ENCODE assay signal across 3 cellular contexts in genomic region chr4:108324450-108324849, GRCh38.
"Had no signal": no experiment of that assay in that cellular context is flagged by ENCODE, and none has a peak within 500 bp of the region (broad histone marks: within the 10 kb centered on the region; RNA-seq: fewer than 3 reads in every experiment).

No MANE protein-coding gene starts in this region.

- DNase-seq: GDM1, GF-D8 had no signal

- ATAC-seq: GM12878 had no signal

- H3K4me3 ChIP-seq: GM12878 had no signal
